In genomic region chr3:52198643-52199608, GRCh38 we compare ENCODE assay signal across 6 cellular contexts. TPM values are rescaled to one million over a fixed set of nuclear protein-coding genes. Genes with fewer than 3 reads are reported as not detected.
DNase-seq lines count a peak whose midpoint lies in the region; ATAC-seq, FAIRE-seq and TF ChIP-seq lines count a peak whose summit lies in the region.

No MANE protein-coding gene starts in this region.

- ATAC-seq in left colon (no peak), GM18873 (IDR thresholded peaks at IDR 0.05; ENCODE audit: low FRiP score, unreplicated experiment) (no peak)

- no peak for TF ChIP-seq POLR2A in GM12891 (IDR thresholded peaks at IDR 0.05; ENCODE audit: low read depth, low read length)

- H3K9ac ChIP-seq in iPS-15b (ENCODE audit: low read depth, low read length): peak overlapping the region; percentile 61

- CTCF ChIA-PET in RWPE1 (lab: Yijun Ruan, JAX): no interaction called here

- POLR2A ChIA-PET in RWPE1 (lab: Yijun Ruan, JAX; ENCODE audit: low non-redundant PET): no interaction called here

- TF ChIP-seq CTCF in 22Rv1 (IDR thresholded peaks at IDR 0.05) (no peak), RWPE1 (conservative IDR thresholded peaks at IDR 0.05; ENCODE audit: low read depth) (no peak)

- DNase-seq in RWPE1 (ENCODE audit: low spot score) (no peak), GM12891 (ENCODE audit: insufficient read length, low spot score) (no peak), left colon (no peak)

- H3K27ac ChIP-seq in 22Rv1: peak overlapping the region; percentile 57
- H3K27ac ChIP-seq in RWPE1: peak overlapping the region; percentile 73

- peaks cover 6% of the 10 kb centered on the region for H3K4me1 ChIP-seq in iPS-15b (ENCODE audit: control insufficient read depth, insufficient read depth, low read length)

- H3K4me3 ChIP-seq in iPS-15b (ENCODE audit: low read depth, low read length): peak overlapping the region; percentile 83

- H3K36me3 ChIP-seq in iPS-15b (ENCODE audit: control insufficient read depth, insufficient read depth, low read length): peaks cover 13% of the 10 kb centered on the region

- H3K27me3 ChIP-seq in iPS-15b (ENCODE audit: control insufficient read depth, insufficient read depth, low read length): peaks cover 5% of the 10 kb centered on the region

- no peaks in the 10 kb centered on the region for H3K9me3 ChIP-seq in iPS-15b (ENCODE audit: control insufficient read depth, insufficient read depth, low read length)

- intact Hi-C loops in left colon (cut with DNase I, micrococcal nuclease): no loop called here

- no peak for FAIRE-seq in GM12891 (lab: Jason Lieb, UNC)

TF ChIP-seq in GM12891, 5 proteins besides CTCF, POLR2A, EP300 and RAD21:
- TF ChIP-seq PAX5 (IDR thresholded peaks at IDR 0.05; ENCODE audit: insufficient read depth, low read length, severe bottlenecking) (no peak), POU2F2 (IDR thresholded peaks at IDR 0.05; ENCODE audit: low read depth, low read length) (no peak), POLR2AphosphoS5 (IDR thresholded peaks at IDR 0.05; ENCODE audit: low read depth, low read length) (no peak), SPI1 (IDR thresholded peaks at IDR 0.05; ENCODE audit: low read depth, low read length) (no peak), TAF1 (IDR thresholded peaks at IDR 0.05; ENCODE audit: low read depth, low read length) (no peak)

RNA-seq across cellular contexts. Expression of gene ALAS1, which starts 1.0 kb away (rescaled TPM):
- 61.9 TPM for polyA plus RNA-seq in GM12891 (2012; ENCODE audit: low read depth, missing spikeins)
- total RNA-seq in left colon: 100 to 1,000 TPM; 128 to 150 TPM

RNA-seq across cellular contexts. Expression of gene TLR9, which starts 26.5 kb away (rescaled TPM):
- polyA plus RNA-seq in GM12891 (2012; ENCODE audit: low read depth, missing spikeins): 1.8 TPM
- under 1 TPM in 1 of 2 donors, not detected in 1; 0.42 TPM for total RNA-seq in left colon

RNA-seq across cellular contexts. Expression of gene TWF2, which starts 40.0 kb away (rescaled TPM):
- 45.3 TPM for polyA plus RNA-seq in GM12891 (2012; ENCODE audit: low read depth, missing spikeins)
- total RNA-seq in left colon: 10 to 100 TPM; 37.8 to 53.9 TPM

RNA-seq across cellular contexts. Expression of gene POC1A, which starts 44.7 kb away (rescaled TPM):
- polyA plus RNA-seq in GM12891 (2012; ENCODE audit: low read depth, missing spikeins): 10.3 TPM
- total RNA-seq in left colon: 1 to 10 TPM; 4.3 to 7.4 TPM

RNA-seq across cellular contexts. Expression of gene PPM1M, which starts 46.6 kb away (rescaled TPM):
- 19.3 TPM for polyA plus RNA-seq in GM12891 (2012; ENCODE audit: low read depth, missing spikeins)
- 1 to 10 TPM; 2.9 to 9.3 TPM for total RNA-seq in left colon
